9 cellular contexts compared by ENCODE assay signal in genomic region chr18:62982600-62983251, GRCh38.
DNase-seq lines count a peak whose midpoint lies in the region; ATAC-seq lines count a peak whose summit lies in the region.
"Had no signal": no experiment of that assay in that cellular context is flagged by ENCODE, and none has a peak within 500 bp of the region (broad histone marks: within the 10 kb centered on the region; RNA-seq: fewer than 3 reads in every experiment).

No MANE protein-coding gene starts in this region.

- peak overlapping the region in 6 of 7 donors; percentile 51 to 71 (median 59) for H3K4me3 Mint-ChIP-seq in CD8-positive, alpha-beta memory T cell

- peaks cover 0 to 14% (median 7%) of the 10 kb centered on the region in 3 donors for H3K36me3 Mint-ChIP-seq in CD8-positive, alpha-beta memory T cell

- H3K27me3 ChIP-seq in CD8-positive, alpha-beta memory T cell (ENCODE audit: insufficient read depth, low read length, poor library complexity, severe bottlenecking) = no peaks in the 10 kb centered on the region
- H3K27me3 ChIP-seq in HAP-1 (ENCODE audit: low read depth) = no peaks in the 10 kb centered on the region
- H3K27me3 ChIP-seq in mucosa of stomach (ENCODE audit: control insufficient read depth, insufficient read depth, low read length) = no peaks in the 10 kb centered on the region
- H3K27me3 ChIP-seq: SJSA1 had no signal

- peaks cover 0 to 2% of the 10 kb centered on the region in 2 donors for H3K27me3 Mint-ChIP-seq in CD8-positive, alpha-beta memory T cell

- no peaks in the 10 kb centered on the region for H3K9me3 ChIP-seq in CD8-positive, alpha-beta memory T cell (ENCODE audit: low read length)
- H3K9me3 ChIP-seq in HAP-1 (no peaks in the 10 kb centered on the region), mucosa of stomach (ENCODE audit: control insufficient read depth, low read length) (no peaks in the 10 kb centered on the region)
- H3K9me3 ChIP-seq: SJSA1 had no signal

- peak; percentile 26 to 64 (median 39) for DNase-seq in CD8-positive, alpha-beta memory T cell
- DNase-seq in HAP-1 (ENCODE audit: low spot score in 2 of 2) (peak; percentile 69 to 82), NCI-H748 (lab: John Stamatoyannopoulos, UW; ENCODE audit: unreplicated experiment) (peak; percentile 77), epidermal melanocyte (ENCODE audit: insufficient read length, low spot score) (peak; percentile 56)
- DNase-seq in activated CD8-positive, alpha-beta memory T cell treated with anti-CD3 and anti-CD28 coated beads, Interleukin-2, amount 50 U/mL, for 48 hours = peak; percentile 70
- peak; percentile 37 for DNase-seq in stimulated activated naive CD4-positive, alpha-beta T cell treated with Interleukin-2 at 50 U/mL for 16 hours (lab: John Stamatoyannopoulos, UW)

- H3K4me1 ChIP-seq in CD8-positive, alpha-beta memory T cell (ENCODE audit: insufficient read depth, low read length) = peaks cover 5% of the 10 kb centered on the region
- H3K4me1 ChIP-seq in HAP-1 (no peaks in the 10 kb centered on the region; the same call in none of the 2 replicates), mucosa of stomach (ENCODE audit: control insufficient read depth, insufficient read depth, low read length) (peaks cover 10% of the 10 kb centered on the region)

- peak overlapping the region in 1 of 8 donors; percentile 72 for H3K27ac Mint-ChIP-seq in CD8-positive, alpha-beta memory T cell

- in situ Hi-C loops in HAP-1 (cut with MboI; ENCODE audit: low sequenced_read_pairs) = loop anchor here (5.0 to 25.0 kb wide), 3 partner anchors 265 to 795 kb away; partner anchors contain the start of genes PHLPP1, PIGN and RELCH

- CTCF ChIA-PET in CD8-positive, alpha-beta memory T cell (lab: Charles Lee) = interaction anchor here (0.7 to 4.3 kb wide), 11 partner anchors 10 to 734 kb away, joined by 3 to 45 read pairs (median 5); partner anchors contain the start of gene PHLPP1

- H3K36me3 ChIP-seq in CD8-positive, alpha-beta memory T cell (ENCODE audit: insufficient read depth, low read length) = no peaks in the 10 kb centered on the region
- H3K36me3 ChIP-seq in HAP-1 (replicated peaks) = peaks cover 4% of the 10 kb centered on the region
- peaks cover 4% of the 10 kb centered on the region for H3K36me3 ChIP-seq in mucosa of stomach (ENCODE audit: control insufficient read depth, insufficient read depth, low read length)

- peaks cover 7 to 8% (median 8%) of the 10 kb centered on the region in 3 donors for H3K4me1 Mint-ChIP-seq in CD8-positive, alpha-beta memory T cell

- no peak for ATAC-seq in HG02884 (IDR thresholded peaks at IDR 0.05; ENCODE audit: unreplicated experiment)

- no peak overlapping the region for H3K4me3 ChIP-seq in CD8-positive, alpha-beta memory T cell (ENCODE audit: low read length)
- no peak overlapping the region for H3K4me3 ChIP-seq in HAP-1
- peak overlapping the region; percentile 2 for H3K4me3 ChIP-seq in mucosa of stomach (ENCODE audit: low read length)
- H3K4me3 ChIP-seq: SJSA1 had no signal

- H3K27ac ChIP-seq in CD8-positive, alpha-beta memory T cell (ENCODE audit: low read depth, low read length) = no peak overlapping the region
- H3K27ac ChIP-seq: SJSA1 had no signal

- POLR2A ChIA-PET in CD8-positive, alpha-beta memory T cell (lab: Charles Lee) = interaction anchor here (1.1 kb wide), 1 partner anchor 267 kb away, joined by 4 read pairs; the partner anchor contains the start of gene PHLPP1

- H3K9ac ChIP-seq in mucosa of stomach (ENCODE audit: low read length) = peak overlapping the region; percentile 1

- H3K9me3 Mint-ChIP-seq in CD8-positive, alpha-beta memory T cell = peaks cover 0 to under 1% (median 0%) of the 10 kb centered on the region in 5 donors
